In genomic region chr10:49594594-49594993, GRCh38 we compare ENCODE assay signal across 8 cellular contexts. TPM values are rescaled to one million over a fixed set of nuclear protein-coding genes. Genes with fewer than 3 reads are reported as not detected.
DNase-seq lines count a peak whose midpoint lies in the region; ATAC-seq and TF ChIP-seq lines count a peak whose summit lies in the region.

No MANE protein-coding gene starts in this region.

- WGBS in esophagus squamous epithelium, 2 donors, result 3% methylated on average over 6 of the region's 6 CpGs

- H2AFZ ChIP-seq in Karpas-422 (ENCODE audit: low read length), result no peak overlapping the region

- intact Hi-C loops in esophagus squamous epithelium (cut with DNase I), result no loop called here

- H3K4me1 ChIP-seq in Karpas-422 (ENCODE audit: low read length), result no peaks in the 10 kb centered on the region
- H3K4me1 ChIP-seq in esophagus squamous epithelium, result peaks cover 0 to 17% (median 0%) of the 10 kb centered on the region in 3 donors

- CTCF ChIA-PET in activated CD8-positive, alpha-beta memory T cell treated with anti-CD3 and anti-CD28 coated beads, Interleukin-2, amount 10 ng/mL, durations not matched to agents 7 days and 5 days (lab: Charles Lee), result interaction anchor here (0.7 to 3.9 kb wide), 11 partner anchors 10 to 680 kb away, joined by 3 to 28 read pairs (median 4); partner anchors contain the start of gene ERCC6

- TF ChIP-seq CTCF in esophagus squamous epithelium (IDR thresholded peaks at IDR 0.05) (peak; percentile 39 to 77 (median 54)), nephron (IDR thresholded peaks at IDR 0.05; ENCODE audit: unreplicated experiment in 3 of 3) (peak; percentile 75 to 86 (median 83))

- DNase-seq in activated CD8-positive, alpha-beta memory T cell treated with anti-CD3 and anti-CD28 coated beads, Interleukin-2, amount 10 ng/mL, durations not matched to agents 7 days and 5 days, result peak; percentile 48
- DNase-seq in activated CD8-positive, alpha-beta memory T cell treated with anti-CD3 and anti-CD28 coated beads, Interleukin-2, amount 50 U/mL, for 4 hours, result no peak
- peak; percentile 73 for DNase-seq in Karpas-422
- DNase-seq in SK-N-DZ (ENCODE audit: low spot score), result peak; percentile 73
- no peak for DNase-seq in esophagus squamous epithelium (lab: John Stamatoyannopoulos, UW)
- DNase-seq in OCI-M2 (lab: John Stamatoyannopoulos, UW; ENCODE audit: unreplicated experiment), result no peak

- H3K27ac Mint-ChIP-seq in activated CD8-positive, alpha-beta memory T cell treated with anti-CD3 and anti-CD28 coated beads, Interleukin-2, amount 10 ng/mL, durations not matched to agents 7 days and 5 days, result no peak overlapping the region
- H3K27ac Mint-ChIP-seq in nephron, result no peak overlapping the region

- H3K4me1 Mint-ChIP-seq in activated CD8-positive, alpha-beta memory T cell treated with anti-CD3 and anti-CD28 coated beads, Interleukin-2, amount 10 ng/mL, durations not matched to agents 7 days and 5 days, result no peaks in the 10 kb centered on the region
- no peaks in the 10 kb centered on the region for H3K4me1 Mint-ChIP-seq in nephron

- H3K9me3 ChIP-seq in Karpas-422 (ENCODE audit: low read length) (no peaks in the 10 kb centered on the region), esophagus squamous epithelium (no peaks in the 10 kb centered on the region)

- no peak overlapping the region for H3K4me3 Mint-ChIP-seq in activated CD8-positive, alpha-beta memory T cell treated with anti-CD3 and anti-CD28 coated beads, Interleukin-2, amount 10 ng/mL, durations not matched to agents 7 days and 5 days
- H3K4me3 Mint-ChIP-seq in nephron, result no peak overlapping the region

- no peak overlapping the region for H3K9ac ChIP-seq in Karpas-422 (ENCODE audit: low read length)

- TF ChIP-seq POLR2A in esophagus squamous epithelium (IDR thresholded peaks at IDR 0.05), result no peak

- H3K4me2 ChIP-seq in Karpas-422 (ENCODE audit: low read depth, low read length, poor library complexity, severe bottlenecking), result no peak overlapping the region

- H3K4me3 ChIP-seq in Karpas-422 (ENCODE audit: low read length) (no peak overlapping the region), esophagus squamous epithelium (no peak overlapping the region)

- ATAC-seq in activated CD8-positive, alpha-beta memory T cell treated with anti-CD3 and anti-CD28 coated beads, Interleukin-2, amount 10 ng/mL, durations not matched to agents 7 days and 5 days, result no peak
- no peak for ATAC-seq in GM19395 (IDR thresholded peaks at IDR 0.05; ENCODE audit: unreplicated experiment)

- H4K20me1 ChIP-seq in Karpas-422 (ENCODE audit: insufficient read depth, low read depth, low read length), result no peaks in the 10 kb centered on the region

- H3K79me2 ChIP-seq in Karpas-422 (ENCODE audit: low read length), result no peaks in the 10 kb centered on the region

- no peak overlapping the region for H3K27ac ChIP-seq in Karpas-422 (ENCODE audit: low read length)
- no peak overlapping the region for H3K27ac ChIP-seq in esophagus squamous epithelium

- no peaks in the 10 kb centered on the region for H3K36me3 ChIP-seq in Karpas-422 (ENCODE audit: insufficient read depth, low read length)
- H3K36me3 ChIP-seq in esophagus squamous epithelium, result no peaks in the 10 kb centered on the region

- no peaks in the 10 kb centered on the region for H3K36me3 Mint-ChIP-seq in activated CD8-positive, alpha-beta memory T cell treated with anti-CD3 and anti-CD28 coated beads, Interleukin-2, amount 10 ng/mL, durations not matched to agents 7 days and 5 days
- no peaks in the 10 kb centered on the region for H3K36me3 Mint-ChIP-seq in nephron (ENCODE audit: low read depth)

- peaks cover 22% of the 10 kb centered on the region for H3K27me3 Mint-ChIP-seq in activated CD8-positive, alpha-beta memory T cell treated with anti-CD3 and anti-CD28 coated beads, Interleukin-2, amount 10 ng/mL, durations not matched to agents 7 days and 5 days
- peaks cover 54% of the 10 kb centered on the region for H3K27me3 Mint-ChIP-seq in nephron (ENCODE audit: low read depth)

- H3K27me3 ChIP-seq in Karpas-422 (ENCODE audit: low read length) (no peaks in the 10 kb centered on the region), esophagus squamous epithelium (peaks cover 0 to 45% (median 0%) of the 10 kb centered on the region in 4 donors)

- H3K9me3 Mint-ChIP-seq in activated CD8-positive, alpha-beta memory T cell treated with anti-CD3 and anti-CD28 coated beads, Interleukin-2, amount 10 ng/mL, durations not matched to agents 7 days and 5 days (ENCODE audit: low read depth), result no peaks in the 10 kb centered on the region
- H3K9me3 Mint-ChIP-seq in nephron, result no peaks in the 10 kb centered on the region

- H3K9me2 ChIP-seq in Karpas-422 (replicated peaks; ENCODE audit: insufficient read depth, low read length), result no peaks in the 10 kb centered on the region

RNA-seq across cellular contexts. Expression of gene SLC18A3, which starts 15.5 kb away (rescaled TPM):
- total RNA-seq in activated CD8-positive, alpha-beta memory T cell treated with anti-CD3 and anti-CD28 coated beads, Interleukin-2, amount 10 ng/mL, durations not matched to agents 7 days and 5 days, result not detected
- not detected in 2 replicates for total RNA-seq in Karpas-422 (2014; rRNA removed; shearing (Covaris generic); ENCODE audit: low replicate concordance)
- 12.1 and 12.9 TPM in 2 replicates for polyA plus RNA-seq in SK-N-DZ (2014; cell fraction: cytosol; rRNA removed)
- polyA plus RNA-seq in SK-N-DZ (2014; cell fraction: nucleus; rRNA removed), result 6.0 and 6.4 TPM in 2 replicates
- total RNA-seq in esophagus squamous epithelium, result not detected

RNA-seq across cellular contexts. Expression of gene CHAT, which starts 19.2 kb away (rescaled TPM):
- not detected for total RNA-seq in activated CD8-positive, alpha-beta memory T cell treated with anti-CD3 and anti-CD28 coated beads, Interleukin-2, amount 10 ng/mL, durations not matched to agents 7 days and 5 days
- not detected in 2 replicates for total RNA-seq in Karpas-422 (2014; rRNA removed; shearing (Covaris generic); ENCODE audit: low replicate concordance)
- polyA plus RNA-seq in SK-N-DZ (2014; cell fraction: cytosol; rRNA removed), result 1.2 and 2.8 TPM in 2 replicates
- polyA plus RNA-seq in SK-N-DZ (2014; cell fraction: nucleus; rRNA removed), result 1.3 and 3.5 TPM in 2 replicates
- total RNA-seq in esophagus squamous epithelium, result not detected

RNA-seq across cellular contexts. Expression of gene ERCC6, which starts 55.7 kb away (rescaled TPM):
- 10 to 100 TPM; 19.2 to 28.1 TPM for total RNA-seq in activated CD8-positive, alpha-beta memory T cell treated with anti-CD3 and anti-CD28 coated beads, Interleukin-2, amount 10 ng/mL, durations not matched to agents 7 days and 5 days
- total RNA-seq in Karpas-422 (2014; rRNA removed; shearing (Covaris generic); ENCODE audit: low replicate concordance), result 15.4 and 33.8 TPM in 2 replicates
- polyA plus RNA-seq in SK-N-DZ (2014; cell fraction: cytosol; rRNA removed), result 6.4 and 6.8 TPM in 2 replicates
- polyA plus RNA-seq in SK-N-DZ (2014; cell fraction: nucleus; rRNA removed), result 6.7 and 8.2 TPM in 2 replicates
- total RNA-seq in esophagus squamous epithelium, result 10 to 100 TPM in 2 of 4 donors, 1 to 10 TPM in 2; 8.5 to 17.9 (median 9.8) TPM

Comparison
In these comparisons a context has a peak if more than half of its experiments do, and no peak if none do; other contexts are left out.
1. DNase-seq: peak in activated CD8-positive, alpha-beta memory T cell treated with anti-CD3 and anti-CD28 coated beads, Interleukin-2, amount 10 ng/mL, durations not matched to agents 7 days and 5 days (single experiment), Karpas-422 (single experiment) and SK-N-DZ (single experiment); none in activated CD8-positive, alpha-beta memory T cell treated with anti-CD3 and anti-CD28 coated beads, Interleukin-2, amount 50 U/mL, for 4 hours (single experiment), esophagus squamous epithelium (single experiment) and OCI-M2 (single experiment).